8 cellular contexts compared by ENCODE assay signal in genomic region chr1:16913866-16914662, GRCh38. TPM values are rescaled to one million over a fixed set of nuclear protein-coding genes. Genes with fewer than 3 reads are reported as not detected.
DNase-seq lines count a peak whose midpoint lies in the region; TF ChIP-seq lines count a peak whose summit lies in the region.

No MANE protein-coding gene starts in this region.

- no peaks in the 10 kb centered on the region for H3K27me3 ChIP-seq in suprapubic skin

- no peaks in the 10 kb centered on the region for H3K9me3 ChIP-seq in suprapubic skin

- H3K27ac ChIP-seq in suprapubic skin: peak overlapping the region; percentile 68

- H3K4me3 ChIP-seq in NB4 (ENCODE audit: low read depth, low read length): peak overlapping the region; percentile 58
- H3K4me3 ChIP-seq in suprapubic skin: peak overlapping the region; percentile 59

- peak; percentile 91 for DNase-seq in GDM1 (lab: John Stamatoyannopoulos, UW)
- DNase-seq in HEK293T (ENCODE audit: extremely low spot score): peak; percentile 97
- DNase-seq in NB4 (ENCODE audit: low read depth): peak; percentile 93
- peak; percentile 95 for DNase-seq in SK-MEL-5 (ENCODE audit: low read depth, low spot score)
- peak; percentile 93 for DNase-seq in activated naive CD4-positive, alpha-beta T cell treated with anti-CD3 and anti-CD28 coated beads, Interleukin-2, amount 10 ng/mL, durations not matched to agents 7 days and 5 days
- peak; percentile 100 for DNase-seq in germinal center (ENCODE audit: low spot score)
- peak; percentile 96 for DNase-seq in occipital lobe (lab: John Stamatoyannopoulos, UW)
- peak; percentile 93 to 96 for DNase-seq in suprapubic skin (ENCODE audit: low spot score in 2 of 2)

- 0% methylated on average over 13 of the region's 105 CpGs for WGBS in suprapubic skin

- H3K27me3 Mint-ChIP-seq in activated naive CD4-positive, alpha-beta T cell treated with anti-CD3 and anti-CD28 coated beads, Interleukin-2, amount 10 ng/mL, durations not matched to agents 7 days and 5 days: peaks cover 55% of the 10 kb centered on the region

- no peaks in the 10 kb centered on the region for H3K36me3 ChIP-seq in suprapubic skin

- CTCF ChIA-PET in HEK293T (lab: Yijun Ruan, JAX): interaction anchor here (1.3 kb wide), 1 partner anchor 12 kb away, joined by 3 read pairs; no protein-coding TSS in a partner anchor
- CTCF ChIA-PET in activated naive CD4-positive, alpha-beta T cell treated with anti-CD3 and anti-CD28 coated beads, Interleukin-2, amount 10 ng/mL, durations not matched to agents 7 days and 5 days (lab: Charles Lee): interaction anchor here (1.4 kb wide), 1 partner anchor 8 kb away, joined by 3 read pairs; no protein-coding TSS in a partner anchor

- H3K4me1 ChIP-seq in suprapubic skin: peaks cover 32% of the 10 kb centered on the region

- TF ChIP-seq EP300 in suprapubic skin (IDR thresholded peaks at IDR 0.05): no peak

- in situ Hi-C loops in SK-MEL-5 (cut with HindIII; ENCODE audit: low pct_unique_long_range_greater_than_20kb, low sequenced_read_pairs): no loop called here

- peak; percentile 69 for TF ChIP-seq POLR2A in NB4 (IDR thresholded peaks at IDR 0.05; ENCODE audit: extremely low read depth, insufficient read length)
- peak; percentile 26 to 71 for TF ChIP-seq POLR2A in suprapubic skin (IDR thresholded peaks at IDR 0.05)

- TF ChIP-seq CTCF in NB4 (IDR thresholded peaks at IDR 0.05; ENCODE audit: low read depth, low read length) (no peak), suprapubic skin (IDR thresholded peaks at IDR 0.05) (no peak)

- H3K36me3 Mint-ChIP-seq in activated naive CD4-positive, alpha-beta T cell treated with anti-CD3 and anti-CD28 coated beads, Interleukin-2, amount 10 ng/mL, durations not matched to agents 7 days and 5 days: no peaks in the 10 kb centered on the region

- H3K9me3 Mint-ChIP-seq in activated naive CD4-positive, alpha-beta T cell treated with anti-CD3 and anti-CD28 coated beads, Interleukin-2, amount 10 ng/mL, durations not matched to agents 7 days and 5 days: no peaks in the 10 kb centered on the region

- H3K4me1 Mint-ChIP-seq in activated naive CD4-positive, alpha-beta T cell treated with anti-CD3 and anti-CD28 coated beads, Interleukin-2, amount 10 ng/mL, durations not matched to agents 7 days and 5 days: peaks cover 35% of the 10 kb centered on the region

- H3K4me3 Mint-ChIP-seq in activated naive CD4-positive, alpha-beta T cell treated with anti-CD3 and anti-CD28 coated beads, Interleukin-2, amount 10 ng/mL, durations not matched to agents 7 days and 5 days: peak overlapping the region; percentile 82

- H3K27ac Mint-ChIP-seq in activated naive CD4-positive, alpha-beta T cell treated with anti-CD3 and anti-CD28 coated beads, Interleukin-2, amount 10 ng/mL, durations not matched to agents 7 days and 5 days: peak overlapping the region; percentile 80

- POLR2A ChIA-PET in HEK293T (lab: Yijun Ruan, JAX): interaction anchor here (0.9 to 2.3 kb wide), 2 partner anchors 9 to 305 kb away, joined by 3 to 12 read pairs; no protein-coding TSS in a partner anchor

TF ChIP-seq in HEK293T, 16 proteins besides CTCF, POLR2A, EP300 and RAD21:
- TF ChIP-seq PKNOX1 (IDR thresholded peaks at IDR 0.05): no peak
- TF ChIP-seq ELF4 (IDR thresholded peaks at IDR 0.05): no peak
- TF ChIP-seq ZNF384 (IDR thresholded peaks at IDR 0.05): no peak
- no peak for TF ChIP-seq SP1 (IDR thresholded peaks at IDR 0.05)
- 0 out of 2 replicates have a peak, but pooled peaks have one; percentile 33 for TF ChIP-seq FOXM1 (IDR thresholded peaks at IDR 0.05; ENCODE audit: borderline replicate concordance)
- no peak for TF ChIP-seq ARNT (IDR thresholded peaks at IDR 0.05)
- no peak for TF ChIP-seq TARDBP (IDR thresholded peaks at IDR 0.05)
- TF ChIP-seq LEF1 (IDR thresholded peaks at IDR 0.05; ENCODE audit: borderline replicate concordance): peak; percentile 43; the same call in 1 of the 2 replicates

RNA-seq across cellular contexts. Expression of gene CROCC, which starts 7.7 kb away (rescaled TPM):
- total RNA-seq in SK-MEL-5 (2014; rRNA removed; shearing (Covaris generic)): 11.8 and 15.6 TPM in 2 replicates
- 11.9 and 24.3 TPM in 2 replicates for polyA plus RNA-seq in SK-MEL-5 (2015; cell fraction: cytosol; rRNA removed)
- polyA plus RNA-seq in SK-MEL-5 (2015; cell fraction: nucleus; rRNA removed): 105 and 109 TPM in 2 replicates
- total RNA-seq in occipital lobe (19.5 TPM), suprapubic skin (10 to 100 TPM; 27.7 to 86.4 (median 60.2) TPM)

RNA-seq across cellular contexts. Expression of gene RNU1-2, which starts 18.3 kb away (rescaled TPM):
- under 0.01 TPM in 1 of 2 replicates, not detected in the other for total RNA-seq in SK-MEL-5 (2014; rRNA removed; shearing (Covaris generic))
- not detected in 2 replicates for polyA plus RNA-seq in SK-MEL-5 (2015; cell fraction: cytosol; rRNA removed)
- not detected in 2 replicates for polyA plus RNA-seq in SK-MEL-5 (2015; cell fraction: nucleus; rRNA removed)
- total RNA-seq in occipital lobe: under 0.01 TPM
- under 1 TPM; under 0.01 TPM for total RNA-seq in suprapubic skin

Comparison
In these comparisons a context has a peak if more than half of its experiments do, and no peak if none do; other contexts are left out.
1. Peak in every context shown above with its lines: DNase-seq, H3K4me3 ChIP-seq and H3K27ac ChIP-seq.